13 cellular contexts compared by ENCODE assay signal in genomic region chr18:74895686-74896085, GRCh38.
DNase-seq lines count a peak whose midpoint lies in the region; ATAC-seq and TF ChIP-seq lines count a peak whose summit lies in the region.
"Had no signal": no experiment of that assay in that cellular context is flagged by ENCODE, and none has a peak within 500 bp of the region (broad histone marks: within the 10 kb centered on the region; RNA-seq: fewer than 3 reads in every experiment).

No MANE protein-coding gene starts in this region.

- H3K9me3 ChIP-seq in GM23248 (ENCODE audit: low read depth), result no peaks in the 10 kb centered on the region
- H3K9me3 ChIP-seq in Panc1 (ENCODE audit: control insufficient read depth, insufficient read depth, low read depth, low read length), result no peaks in the 10 kb centered on the region
- H3K9me3 ChIP-seq: HAP-1 had no signal

- no peak overlapping the region; the same call in 1 of the 2 replicates for H2AFZ ChIP-seq in GM23248

- H3K79me2 ChIP-seq in GM23248 (ENCODE audit: insufficient read depth), result no peaks in the 10 kb centered on the region

- H4K20me1 ChIP-seq in GM23248 (ENCODE audit: insufficient read depth), result no peaks in the 10 kb centered on the region

- no peak overlapping the region for H3K9ac ChIP-seq in GM23248

- POLR2A ChIA-PET in Panc1 (lab: Charles Lee), result no interaction called here

- H3K27me3 ChIP-seq in GM23248 (replicated peaks; ENCODE audit: insufficient read depth), result no peaks in the 10 kb centered on the region
- H3K27me3 ChIP-seq in Panc1 (ENCODE audit: control insufficient read depth, insufficient read depth, low read length), result no peaks in the 10 kb centered on the region

- no peaks in the 10 kb centered on the region for H3K9me2 ChIP-seq in GM23248 (ENCODE audit: insufficient read depth)

- no TSS peak for BruUV-seq in Panc1 (replicated peaks; lab: Mats Ljungman, UMichigan)

- WGBS in GM23248 (ENCODE audit: low coverage in 1 of 2, low lambda C conversion rate in 2 of 2, missing lambda C conversion rate in 2 of 2), 2 experiments, result 86 to 100% methylated on average over 1 of the region's 1 CpG

- in situ Hi-C loops in GM23248 (cut with MboI), result no loop called here
- in situ Hi-C loops in Panc1 (cut with HindIII; ENCODE audit: low pct_unique_long_range_greater_than_20kb, low sequenced_read_pairs), result no loop called here

- H3K27ac ChIP-seq in GM23248 (no peak overlapping the region), Panc1 (ENCODE audit: low read length) (0 out of 2 replicates have a peak overlapping the region, but pooled peaks have one; percentile 8)
- H3K27ac ChIP-seq: HL-60, VCaP had no signal

- H3K36me3 ChIP-seq in GM23248 (ENCODE audit: low read depth) (no peaks in the 10 kb centered on the region), Panc1 (ENCODE audit: control insufficient read depth, insufficient read depth, low read length) (no peaks in the 10 kb centered on the region)
- H3K36me3 ChIP-seq: HAP-1 had no signal

- H3K4me3 ChIP-seq in GM23248 (no peak overlapping the region), Panc1 (ENCODE audit: low read depth in 2 of 2, low read length in 2 of 2) (no peak overlapping the region), retinal pigment epithelial cell (ENCODE audit: low read length) (no peak overlapping the region)
- H3K4me3 ChIP-seq: HAP-1 had no signal

- H3K4me2 ChIP-seq in GM23248 (ENCODE audit: unreplicated experiment), result peak overlapping the region; percentile 12

- peaks cover 22% of the 10 kb centered on the region for H3K4me1 ChIP-seq in GM23248 (ENCODE audit: insufficient read depth)
- H3K4me1 ChIP-seq in Panc1 (ENCODE audit: control insufficient read depth, insufficient read depth, low read length), result peaks cover 20% of the 10 kb centered on the region
- H3K4me1 ChIP-seq: HAP-1 had no signal

- TF ChIP-seq CTCF in Panc1 (IDR thresholded peaks at IDR 0.05) (no peak), retinal pigment epithelial cell (conservative IDR thresholded peaks at IDR 0.05; ENCODE audit: low read depth, low read length) (no peak)

- H3F3A ChIP-seq in GM23248 (ENCODE audit: insufficient read depth), result peaks cover 27% of the 10 kb centered on the region

- CTCF ChIA-PET in Panc1 (lab: Charles Lee), result no interaction called here

- ATAC-seq in Panc1, result peak; percentile 19; the same call in 1 of the 2 replicates
- ATAC-seq in GM21515 (IDR thresholded peaks at IDR 0.05; ENCODE audit: unreplicated experiment), result no peak

- DNase-seq in GM23248 (peak; percentile 63), Panc1 (ENCODE audit: low read depth, low spot score) (no peak), fibroblast of peridontal ligament (ENCODE audit: extremely low read depth) (peak; percentile 36), retinal pigment epithelial cell (ENCODE audit: low read depth) (peak; percentile 33), T-helper 1 cell (no peak), activated gamma-delta T cell treated with Interleukin-2 at 50 U/mL for 16 hours (no peak)
- no peak for DNase-seq in activated effector memory CD4-positive, alpha-beta T cell treated with Interleukin-2 at 50 U/mL for 16 hours
- DNase-seq: Kasumi-1, NCI-H1694 had no signal

- intact Hi-C loops in Panc1 (cut with micrococcal nuclease; ENCODE audit: unreplicated experiment), result loop anchor here (2.0 to 10.0 kb wide), 4 partner anchors 69 to 312 kb away; partner anchors contain the start of gene PTGR3

Comparison
In these comparisons a context has a peak if more than half of its experiments do, and no peak if none do; other contexts are left out.
1. DNase-seq: peak in GM23248 (single experiment), fibroblast of peridontal ligament (single experiment) and retinal pigment epithelial cell (single experiment); none in Panc1 (single experiment), T-helper 1 cell (0 of 5), activated effector memory CD4-positive, alpha-beta T cell treated with Interleukin-2 at 50 U/mL for 16 hours (single experiment) and activated gamma-delta T cell treated with Interleukin-2 at 50 U/mL for 16 hours (single experiment).